ENCODE assay signal across 8 cellular contexts in genomic region chr3:184289426-184289938, GRCh38. TPM values are rescaled to one million over a fixed set of nuclear protein-coding genes. Genes with fewer than 3 reads are reported as not detected.
DNase-seq lines count a peak whose midpoint lies in the region; ATAC-seq and TF ChIP-seq lines count a peak whose summit lies in the region.

No MANE protein-coding gene starts in this region.

- POLR2A ChIA-PET in AG04449 (lab: Yijun Ruan, JAX) (no interaction called here), activated B cell treated with CpG ODN at 0.5 μM for 24 hours (lab: Charles Lee) (no interaction called here)

- CTCF ChIA-PET in AG04449 (lab: Yijun Ruan, JAX) (interaction anchor here (0.6 to 1.9 kb wide), 25 partner anchors 8 to 410 kb away, joined by 3 to 17 read pairs (median 4); partner anchors contain the start of gene PARL), activated B cell treated with CpG ODN at 0.5 μM for 24 hours (lab: Charles Lee) (interaction anchor here (1.2 to 3.5 kb wide), 3 partner anchors 27 to 393 kb away, joined by 3 to 15 read pairs (median 12); no protein-coding TSS in a partner anchor)

- no peak overlapping the region for H3K4me3 ChIP-seq in AG04449 (ENCODE audit: low read depth, low read length)

- peaks cover 15% of the 10 kb centered on the region for H3K27me3 Mint-ChIP-seq in activated B cell treated with CpG ODN at 0.5 μM for 24 hours

- H3K4me1 Mint-ChIP-seq in activated B cell treated with CpG ODN at 0.5 μM for 24 hours, result peaks cover 3% of the 10 kb centered on the region

- H3K9me3 Mint-ChIP-seq in activated B cell treated with CpG ODN at 0.5 μM for 24 hours, result no peaks in the 10 kb centered on the region

- no peaks in the 10 kb centered on the region for H3K36me3 Mint-ChIP-seq in activated B cell treated with CpG ODN at 0.5 μM for 24 hours (ENCODE audit: low read depth)

- ATAC-seq in activated B cell treated with CpG ODN at 0.5 μM for 24 hours (ENCODE audit: low read depth) (peak; percentile 65), left colon (peak; percentile 79)

- no peak overlapping the region for H3K27ac ChIP-seq in caudate nucleus (ENCODE audit: low read depth, low read length)

- peak; percentile 36 for TF ChIP-seq CTCF in AG04449 (IDR thresholded peaks at IDR 0.05; ENCODE audit: insufficient read depth, low read length, missing control alignments)
- TF ChIP-seq CTCF in GM20000 (IDR thresholded peaks at IDR 0.05; ENCODE audit: extremely low read depth, missing control alignments), result peak; percentile 44
- no peak for TF ChIP-seq CTCF in activated B cell treated with CpG ODN at 0.5 μM for 24 hours (IDR thresholded peaks at IDR 0.05)

- intact Hi-C loops in activated B cell treated with CpG ODN at 0.5 μM for 24 hours (cut with micrococcal nuclease), result loop anchor here (1.0 to 2.0 kb wide), 4 partner anchors 39 to 394 kb away; no protein-coding TSS in a partner anchor
- intact Hi-C loops in left colon (cut with DNase I, micrococcal nuclease), result no loop called here

- DNase-seq in AG04449 (ENCODE audit: low read depth, low spot score) (no peak), GM20000 (ENCODE audit: low spot score) (peak; percentile 77), NCI-H2196 treated with DMSO at 0.1 percent for 48 hours (lab: John Stamatoyannopoulos, UW; ENCODE audit: unreplicated experiment) (peak; percentile 59), activated B cell treated with CpG ODN at 0.5 μM for 24 hours (peak; percentile 30), caudate nucleus (lab: John Stamatoyannopoulos, UW) (peak in 36 of 61 donors; percentile 3 to 56 (median 20)), left colon (peak in 1 of 2 donors; percentile 57), amniotic stem cell (lab: John Stamatoyannopoulos, UW) (no peak)
- DNase-seq in stimulated activated CD8-positive, alpha-beta memory T cell treated with anti-CD3 and anti-CD28 coated beads, Interleukin-12 subunit alpha, Interleukin-12 subunit beta, amount 100 ng/mL, for 1 hour (ENCODE audit: low read depth), result peak; percentile 33

- H3K4me3 Mint-ChIP-seq in activated B cell treated with CpG ODN at 0.5 μM for 24 hours, result no peak overlapping the region

- no peak overlapping the region for H3K27ac Mint-ChIP-seq in activated B cell treated with CpG ODN at 0.5 μM for 24 hours

RNA-seq across cellular contexts. Expression of gene PSMD2, which starts 9.6 kb away (rescaled TPM):
- total RNA-seq in activated B cell treated with CpG ODN at 0.5 μM for 24 hours, result 206 and 210 TPM in 2 replicates
- 100 to 1,000 TPM; 174 to 187 TPM for total RNA-seq in left colon

RNA-seq across cellular contexts. Expression of gene ECE2, which starts 13.7 kb away (rescaled TPM):
- total RNA-seq in activated B cell treated with CpG ODN at 0.5 μM for 24 hours (not detected in 2 replicates), left colon (under 1 TPM; 0.20 to 0.24 TPM)

RNA-seq across cellular contexts. Expression of gene EIF4G1, which starts 24.9 kb away (rescaled TPM):
- 292 and 319 TPM in 2 replicates for total RNA-seq in activated B cell treated with CpG ODN at 0.5 μM for 24 hours
- total RNA-seq in left colon, result 100 to 1,000 TPM; 245 to 322 TPM

RNA-seq across cellular contexts. Expression of gene CAMK2N2, which starts 28.1 kb away (rescaled TPM):
- not detected in 2 replicates for total RNA-seq in activated B cell treated with CpG ODN at 0.5 μM for 24 hours
- under 1 TPM in 1 of 2 donors, not detected in 1; 0.39 TPM for total RNA-seq in left colon

RNA-seq across cellular contexts. Expression of gene EEF1AKMT4, which starts 40.0 kb away (rescaled TPM):
- total RNA-seq in activated B cell treated with CpG ODN at 0.5 μM for 24 hours, result 1.9 and 2.9 TPM in 2 replicates
- total RNA-seq in left colon, result 1 to 10 TPM; 3.5 to 5.3 TPM

Comparison
In these comparisons a context has a peak if more than half of its experiments do, and no peak if none do; other contexts are left out.
1. DNase-seq: peak in GM20000 (single experiment), NCI-H2196 treated with DMSO at 0.1 percent for 48 hours (single experiment), activated B cell treated with CpG ODN at 0.5 μM for 24 hours (single experiment), caudate nucleus (36 of 61) and stimulated activated CD8-positive, alpha-beta memory T cell treated with anti-CD3 and anti-CD28 coated beads, Interleukin-12 subunit alpha, Interleukin-12 subunit beta, amount 100 ng/mL, for 1 hour (single experiment); none in AG04449 (single experiment) and amniotic stem cell (single experiment).